ENCODE assay signal across 27 cellular contexts in the genomic region with DNA sequence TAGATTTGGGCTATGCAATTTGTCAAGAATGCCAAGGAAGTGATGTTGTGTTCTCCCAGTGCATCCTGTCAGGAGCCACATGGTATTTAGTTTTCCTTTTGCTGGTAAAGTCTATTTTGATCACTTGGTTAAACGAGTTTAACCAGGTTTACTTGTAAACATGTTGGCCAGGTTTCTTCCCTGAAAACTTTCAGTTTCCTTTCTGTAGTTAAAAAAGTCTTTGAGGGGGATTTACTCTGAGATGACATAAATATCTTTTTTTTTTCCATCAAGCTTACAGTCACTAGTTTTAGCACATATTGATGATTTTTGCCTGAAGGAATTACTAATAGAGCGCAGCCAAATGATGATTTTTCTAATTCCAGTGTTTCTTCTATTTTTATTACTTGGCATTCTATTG.
DNase-seq lines count a peak whose midpoint lies in the region; ATAC-seq, FAIRE-seq and TF ChIP-seq lines count a peak whose summit lies in the region.
"Had no signal": no experiment of that assay in that cellular context is flagged by ENCODE, and none has a peak within 500 bp of the region (broad histone marks: within the 10 kb centered on the region; RNA-seq: fewer than 3 reads in every experiment).

No MANE protein-coding gene starts in this region.

- no peaks in the 10 kb centered on the region for H3K79me2 ChIP-seq in MM.1S (ENCODE audit: low read length)
- no peaks in the 10 kb centered on the region for H3K79me2 ChIP-seq in H1 (ENCODE audit: control insufficient read depth in 1 of 2, insufficient read depth in 2 of 2, low read length in 2 of 2)

- POLR2A ChIA-PET in H1 (lab: Charles Lee; ENCODE audit: partially characterized antibody) = no interaction called here

- H2BK120ac ChIP-seq in H1 (replicated peaks; ENCODE audit: low read depth, low read length) = no peak overlapping the region

- TF ChIP-seq CTCF in GM12865 (IDR thresholded peaks at IDR 0.05; ENCODE audit: insufficient read depth, low read depth, low read length, missing control alignments) = no peak
- TF ChIP-seq CTCF in GM20000 (IDR thresholded peaks at IDR 0.05; ENCODE audit: extremely low read depth, missing control alignments) = no peak
- no peak for TF ChIP-seq CTCF in MM.1S (IDR thresholded peaks at IDR 0.05; ENCODE audit: low read length)
- no peak for TF ChIP-seq CTCF in H1 (IDR thresholded peaks at IDR 0.05; ENCODE audit: control extremely low read depth in 1 of 3, insufficient read depth in 1 of 3, low read depth in 1 of 3, low read length in 3 of 3)
- TF ChIP-seq CTCF in colonic mucosa (IDR thresholded peaks at IDR 0.05) = no peak

- peak overlapping the region; percentile 14; the same call in 1 of the 2 replicates for H3K27ac ChIP-seq in MM.1S (ENCODE audit: low read length)
- no peak overlapping the region for H3K27ac ChIP-seq in H1 (ENCODE audit: low read depth, low read length)
- no peak overlapping the region for H3K27ac ChIP-seq in colonic mucosa
- H3K27ac ChIP-seq in aorta (ENCODE audit: low read depth in 1 of 2, low read length in 2 of 2) = no peak overlapping the region
- H3K27ac ChIP-seq: A549; BLaER1 treated with 17β-estradiol and CSF1 and Interleukin-3, amounts not matched to agents 10 nM and 100 nM; SJCRH30 had no signal

- H4K20me1 ChIP-seq in MM.1S (ENCODE audit: insufficient read depth, low read length) = no peaks in the 10 kb centered on the region
- H4K20me1 ChIP-seq in H1 (replicated peaks in 1 of 2; ENCODE audit: control insufficient read depth in 1 of 2, insufficient read depth in 2 of 2, low read length in 2 of 2) = no peaks in the 10 kb centered on the region
- H4K20me1 ChIP-seq: BLaER1 treated with 17β-estradiol and CSF1 and Interleukin-3, amounts not matched to agents 10 nM and 100 nM had no signal

- H3K4me2 ChIP-seq in MM.1S (ENCODE audit: low read depth, low read length) (peak overlapping the region; percentile 72), H1 (ENCODE audit: insufficient read depth in 1 of 2, low read depth in 2 of 2, low read length in 2 of 2) (no peak overlapping the region)
- H3K4me2 ChIP-seq: A549; BLaER1 treated with 17β-estradiol and CSF1 and Interleukin-3, amounts not matched to agents 10 nM and 100 nM had no signal

- H2BK5ac ChIP-seq in H1 (ENCODE audit: low read depth, low read length) = no peak overlapping the region

- no peak overlapping the region for H3K23ac ChIP-seq in H1 (ENCODE audit: insufficient read length)

- H3F3A ChIP-seq in MM.1S (ENCODE audit: insufficient read depth, low read length) = peaks cover 5% of the 10 kb centered on the region

- DNase-seq in GM12865 (ENCODE audit: low read depth) (peak; percentile 12), GM20000 (ENCODE audit: low spot score) (peak; percentile 6), MM.1S (peak; percentile 48), H1 (ENCODE audit: low read depth in 1 of 2, low spot score in 2 of 2) (no peak), colonic mucosa (no peak), aorta (no peak)
- no peak for DNase-seq in activated CD8-positive, alpha-beta memory T cell treated with anti-CD3 and anti-CD28 coated beads for 24 hours
- DNase-seq: AML-193; CD4-positive, alpha-beta T cell; GF-D8; H9; HFFc6; KG1; NCI-H1048; NCI-H1417; NCI-H1694; NCI-H226; NCI-H510A; SJCRH30; T-helper 17 cell had no signal

- H3K9me2 ChIP-seq in MM.1S (replicated peaks; ENCODE audit: insufficient read depth, low read length) = no peaks in the 10 kb centered on the region

- H3K14ac ChIP-seq in H1 (ENCODE audit: insufficient read length) = no peak overlapping the region

- TF ChIP-seq RAD21 in H1 (IDR thresholded peaks at IDR 0.05 in 1 of 2, conservative IDR thresholded peaks at IDR 0.05 in 1 of 2; ENCODE audit: low read depth in 2 of 2, low read length in 2 of 2) = no peak

- H3K4me1 ChIP-seq in MM.1S (ENCODE audit: low read length) (peaks cover 16% of the 10 kb centered on the region), H1 (replicated peaks in 1 of 4; ENCODE audit: control insufficient read depth in 3 of 4, insufficient read depth in 4 of 4, low read length in 3 of 4) (peaks cover 0 to 4% (median 0%) of the 10 kb centered on the region in 4 experiments; a peak in 1 of 7 replicates), colonic mucosa (no peaks in the 10 kb centered on the region), aorta (ENCODE audit: control insufficient read depth in 1 of 2, insufficient read depth in 2 of 2, low read length in 2 of 2) (no peaks in the 10 kb centered on the region)
- H3K4me1 ChIP-seq: A549 had no signal

- no peak for FAIRE-seq in H1 (lab: Jason Lieb, UNC)
- FAIRE-seq: A549, D721Med, GM18507 had no signal

- H2BK20ac ChIP-seq in H1 (ENCODE audit: low read length) = no peak overlapping the region

- H3K18ac ChIP-seq in H1 (ENCODE audit: extremely low read depth, low read length) = no peak overlapping the region

- ATAC-seq in aorta (ENCODE audit: low FRiP score) (no peak), GM19467 (IDR thresholded peaks at IDR 0.05; ENCODE audit: unreplicated experiment) (no peak)
- ATAC-seq: A549, Right ventricle myocardium inferior, SK-N-SH treated with all-trans-retinoic acid at 6 μM for 48 hours, T-helper 17 cell had no signal

- H2BK12ac ChIP-seq in H1 (ENCODE audit: low read depth, low read length) = no peak overlapping the region

- H3K9ac ChIP-seq in MM.1S (ENCODE audit: low read length) (0 out of 2 replicates have a peak overlapping the region, but pooled peaks have one; percentile 3), H1 (replicated peaks in 1 of 4; ENCODE audit: extremely low read depth in 1 of 4, low read depth in 3 of 4, low read length in 3 of 4) (no peak overlapping the region), colonic mucosa (ENCODE audit: low read depth in 2 of 2, low read length in 2 of 2) (no peak overlapping the region)
- H3K9ac ChIP-seq: BLaER1 treated with 17β-estradiol and CSF1 and Interleukin-3, amounts not matched to agents 10 nM and 100 nM had no signal

- no peak overlapping the region for H3K56ac ChIP-seq in H1 (replicated peaks; ENCODE audit: insufficient read length, low read depth, low read length)

- H4K5ac ChIP-seq in H1 (ENCODE audit: insufficient read length, low read depth, low read length) = no peak overlapping the region

- H3K27me3 ChIP-seq in MM.1S (replicated peaks; ENCODE audit: insufficient read depth, low read length) (no peaks in the 10 kb centered on the region), H1 (replicated peaks in 1 of 4; ENCODE audit: control insufficient read depth in 3 of 4, extremely low read depth in 1 of 4, insufficient read depth in 3 of 4, low read length in 3 of 4) (no peaks in the 10 kb centered on the region), colonic mucosa (no peaks in the 10 kb centered on the region), aorta (ENCODE audit: control insufficient read depth in 1 of 2, insufficient read depth in 2 of 2, low read length in 1 of 2) (no peaks in the 10 kb centered on the region)
- H3K27me3 ChIP-seq: BLaER1 treated with 17β-estradiol and CSF1 and Interleukin-3, amounts not matched to agents 10 nM and 100 nM; SJCRH30 had no signal

- no peaks in the 10 kb centered on the region for H3K79me1 ChIP-seq in H1 (ENCODE audit: low read depth, low read length)

- CTCF ChIA-PET in H1 (lab: Charles Lee; ENCODE audit: partially characterized antibody) = no interaction called here

- H3K23me2 ChIP-seq in H1 (ENCODE audit: low read depth, low read length) = no peaks in the 10 kb centered on the region

- H2AFZ ChIP-seq in MM.1S (ENCODE audit: low read length) (peak overlapping the region; percentile 53), H1 (ENCODE audit: low read length) (0 out of 2 replicates have a peak overlapping the region, but pooled peaks have one; percentile 3)

- TF ChIP-seq POLR2A in H1 (IDR thresholded peaks at IDR 0.05; ENCODE audit: control extremely low read depth in 1 of 2, low read depth in 2 of 2, low read length in 2 of 2) = no peak

- no peak overlapping the region for H2AK5ac ChIP-seq in H1 (ENCODE audit: low read depth, low read length)

- H4K91ac ChIP-seq in H1 (replicated peaks; ENCODE audit: insufficient read length, low read length) = no peak overlapping the region

- intact Hi-C loops in colonic mucosa (cut with DNase I) (no loop called here), aorta (cut with DNase I) (loop anchor here in 1 of 2 donors (10.0 kb wide), 1 partner anchor 61 kb away; no protein-coding TSS in a partner anchor)

- H3K4me3 ChIP-seq in GM12865 (ENCODE audit: low read depth, low read length) (no peak overlapping the region), MM.1S (ENCODE audit: low read length) (peak overlapping the region; percentile 39), H1 (ENCODE audit: extremely low read depth in 1 of 4, insufficient read depth in 2 of 4, low read depth in 3 of 4, low read length in 4 of 4) (no peak overlapping the region), colonic mucosa (no peak overlapping the region), aorta (ENCODE audit: low read length in 2 of 2) (no peak overlapping the region)
- H3K4me3 ChIP-seq: A549; BLaER1 treated with 17β-estradiol and CSF1 and Interleukin-3, amounts not matched to agents 10 nM and 100 nM; SJCRH30 had no signal

- H3K9me3 ChIP-seq in MM.1S (replicated peaks; ENCODE audit: insufficient read depth, low read length) (no peaks in the 10 kb centered on the region), H1 (ENCODE audit: insufficient read depth in 2 of 2, low read depth in 1 of 2, low read length in 1 of 2) (no peaks in the 10 kb centered on the region), colonic mucosa (no peaks in the 10 kb centered on the region), aorta (ENCODE audit: control insufficient read depth, low read length) (no peaks in the 10 kb centered on the region)
- H3K9me3 ChIP-seq: A549, SJCRH30 had no signal

- no peak overlapping the region for H4K8ac ChIP-seq in H1 (ENCODE audit: extremely low read depth, insufficient read depth, low read length)

- no peak overlapping the region for H3K4ac ChIP-seq in H1 (replicated peaks; ENCODE audit: insufficient read length, low read depth, low read length)

- H3K36me3 ChIP-seq in MM.1S (replicated peaks; ENCODE audit: insufficient read depth, low read length) (no peaks in the 10 kb centered on the region), H1 (ENCODE audit: control insufficient read depth in 2 of 4, insufficient read depth in 4 of 4, low read length in 3 of 4) (no peaks in the 10 kb centered on the region), colonic mucosa (no peaks in the 10 kb centered on the region), aorta (ENCODE audit: control insufficient read depth in 1 of 2, insufficient read depth in 2 of 2, low read length in 1 of 2) (no peaks in the 10 kb centered on the region)
- H3K36me3 ChIP-seq: BLaER1 treated with 17β-estradiol and CSF1 and Interleukin-3, amounts not matched to agents 10 nM and 100 nM; SJCRH30 had no signal

- no peak overlapping the region for H2BK15ac ChIP-seq in H1 (ENCODE audit: low read length)

- 89% methylated on average over 2 of the region's 2 CpGs; no CpG with 5 or more reads in 1 of the 2 experiments for WGBS in H1 (ENCODE audit: extremely low coverage in 1 of 2, insufficient coverage in 1 of 2, insufficient read length in 1 of 2, insufficient replicate concordance in 2 of 2, low coverage in 1 of 2, low lambda C conversion rate in 2 of 2, missing lambda C conversion rate in 1 of 2), 2 experiments
- WGBS in aorta, 2 donors = 84 to 88% methylated on average over 2 of the region's 2 CpGs

- no peak for TF ChIP-seq EP300 in H1 (IDR thresholded peaks at IDR 0.05; ENCODE audit: borderline replicate concordance in 1 of 2, low read depth in 2 of 2, low read length in 2 of 2)

TF ChIP-seq in H1, 55 proteins besides CTCF, POLR2A, EP300 and RAD21 (continues in another document):
- TF ChIP-seq CHD1 (IDR thresholded peaks at IDR 0.05; ENCODE audit: low read depth, low read length) = no peak

Comparison
In these comparisons a context has a peak if more than half of its experiments do, and no peak if none do; other contexts are left out.
1. DNase-seq: peak in GM12865 (single experiment), GM20000 (single experiment) and MM.1S (single experiment); none in H1 (0 of 2), colonic mucosa (single experiment), aorta (0 of 2) and activated CD8-positive, alpha-beta memory T cell treated with anti-CD3 and anti-CD28 coated beads for 24 hours (single experiment).